ENCODE assay signal across 2 cellular contexts in the genomic region with DNA sequence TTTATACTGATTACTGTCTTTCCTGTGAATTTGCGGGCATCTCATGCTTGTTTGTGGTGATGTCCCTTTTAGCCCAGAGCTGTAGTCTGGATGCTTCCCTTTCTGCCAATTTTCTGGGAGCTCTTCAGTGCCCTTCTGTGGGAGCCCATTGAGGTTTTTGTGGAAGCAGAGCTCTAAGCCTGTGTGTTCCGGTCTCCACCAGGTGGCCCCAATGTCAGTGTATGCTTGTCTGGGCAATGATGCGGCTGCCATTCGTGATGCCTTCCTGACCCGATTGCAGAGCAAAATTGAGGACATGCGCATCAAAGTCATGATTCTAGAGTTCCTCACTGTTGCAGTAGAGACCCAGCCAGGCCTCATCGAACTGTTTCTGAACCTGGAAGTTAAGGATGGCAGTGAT.
TF ChIP-seq lines count a peak whose summit lies in the region.

No MANE protein-coding gene starts in this region.

TF ChIP-seq in endothelial cell of umbilical vein, 7 proteins besides CTCF, POLR2A, EP300 and RAD21:
- TF ChIP-seq, protein P1, sequence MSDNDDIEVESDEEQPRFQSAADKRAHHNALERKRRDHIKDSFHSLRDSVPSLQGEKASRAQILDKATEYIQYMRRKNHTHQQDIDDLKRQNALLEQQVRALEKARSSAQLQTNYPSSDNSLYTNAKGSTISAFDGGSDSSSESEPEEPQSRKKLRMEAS (IDR thresholded peaks at IDR 0.05; ENCODE audit: insufficient read depth, insufficient read length) = no peak
- TF ChIP-seq GATA2 (IDR thresholded peaks at IDR 0.05; ENCODE audit: insufficient read depth, insufficient read length, low read depth, low read length) = no peak
TF ChIP-seq in endothelial cell of umbilical vein: peak in this region for 0.

TF ChIP-seq in neural cell, 6 proteins besides CTCF, POLR2A, EP300 and RAD21:
- TF ChIP-seq TAF1 (IDR thresholded peaks at IDR 0.05; ENCODE audit: low read depth) (no peak), MXI1 (conservative IDR thresholded peaks at IDR 0.05; ENCODE audit: poor library complexity, severe bottlenecking) (no peak), POLR2AphosphoS5 (IDR thresholded peaks at IDR 0.05) (no peak), EZH2 (IDR thresholded peaks at IDR 0.05; ENCODE audit: borderline replicate concordance, insufficient read depth, low read length, poor library complexity, severe bottlenecking) (no peak), SMC3 (conservative IDR thresholded peaks at IDR 0.05; ENCODE audit: poor library complexity) (peak; percentile 21)
- TF ChIP-seq, protein P2, sequence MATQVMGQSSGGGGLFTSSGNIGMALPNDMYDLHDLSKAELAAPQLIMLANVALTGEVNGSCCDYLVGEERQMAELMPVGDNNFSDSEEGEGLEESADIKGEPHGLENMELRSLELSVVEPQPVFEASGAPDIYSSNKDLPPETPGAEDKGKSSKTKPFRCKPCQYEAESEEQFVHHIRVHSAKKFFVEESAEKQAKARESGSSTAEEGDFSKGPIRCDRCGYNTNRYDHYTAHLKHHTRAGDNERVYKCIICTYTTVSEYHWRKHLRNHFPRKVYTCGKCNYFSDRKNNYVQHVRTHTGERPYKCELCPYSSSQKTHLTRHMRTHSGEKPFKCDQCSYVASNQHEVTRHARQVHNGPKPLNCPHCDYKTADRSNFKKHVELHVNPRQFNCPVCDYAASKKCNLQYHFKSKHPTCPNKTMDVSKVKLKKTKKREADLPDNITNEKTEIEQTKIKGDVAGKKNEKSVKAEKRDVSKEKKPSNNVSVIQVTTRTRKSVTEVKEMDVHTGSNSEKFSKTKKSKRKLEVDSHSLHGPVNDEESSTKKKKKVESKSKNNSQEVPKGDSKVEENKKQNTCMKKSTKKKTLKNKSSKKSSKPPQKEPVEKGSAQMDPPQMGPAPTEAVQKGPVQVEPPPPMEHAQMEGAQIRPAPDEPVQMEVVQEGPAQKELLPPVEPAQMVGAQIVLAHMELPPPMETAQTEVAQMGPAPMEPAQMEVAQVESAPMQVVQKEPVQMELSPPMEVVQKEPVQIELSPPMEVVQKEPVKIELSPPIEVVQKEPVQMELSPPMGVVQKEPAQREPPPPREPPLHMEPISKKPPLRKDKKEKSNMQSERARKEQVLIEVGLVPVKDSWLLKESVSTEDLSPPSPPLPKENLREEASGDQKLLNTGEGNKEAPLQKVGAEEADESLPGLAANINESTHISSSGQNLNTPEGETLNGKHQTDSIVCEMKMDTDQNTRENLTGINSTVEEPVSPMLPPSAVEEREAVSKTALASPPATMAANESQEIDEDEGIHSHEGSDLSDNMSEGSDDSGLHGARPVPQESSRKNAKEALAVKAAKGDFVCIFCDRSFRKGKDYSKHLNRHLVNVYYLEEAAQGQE (IDR thresholded peaks at IDR 0.05; ENCODE audit: borderline replicate concordance) = no peak
